Comparison of ENCODE assay signal across 15 cellular contexts in genomic region chr12:51021694-51022093, GRCh38. TPM values are rescaled to one million over a fixed set of nuclear protein-coding genes. Genes with fewer than 3 reads are reported as not detected.
DNase-seq lines count a peak whose midpoint lies in the region; ATAC-seq and TF ChIP-seq lines count a peak whose summit lies in the region.
"Had no signal": no experiment of that assay in that cellular context is flagged by ENCODE, and none has a peak within 500 bp of the region (broad histone marks: within the 10 kb centered on the region; RNA-seq: fewer than 3 reads in every experiment).

No MANE protein-coding gene starts in this region.

- no peaks in the 10 kb centered on the region for H3K9me3 Mint-ChIP-seq in activated CD4-positive, alpha-beta T cell treated with anti-CD3 and anti-CD28 coated beads, Interleukin-2, amount 10 ng/mL, durations not matched to agents 7 days and 5 days
- H3K9me3 Mint-ChIP-seq: activated B cell treated with CpG ODN at 0.5 μM for 24 hours had no signal

- peaks cover 5% of the 10 kb centered on the region for H3K36me3 Mint-ChIP-seq in activated CD4-positive, alpha-beta T cell treated with anti-CD3 and anti-CD28 coated beads, Interleukin-2, amount 10 ng/mL, durations not matched to agents 7 days and 5 days (ENCODE audit: low read depth)

- in situ Hi-C loops in gastrocnemius medialis (cut with MboI; ENCODE audit: low sequenced_read_pairs in 4 of 4) = loop anchor here in 1 of 4 donors (10.0 kb wide), 1 partner anchor 97 kb away; a partner anchor contains a TSS

- no peaks in the 10 kb centered on the region for H3K36me3 ChIP-seq in gastrocnemius medialis

- no peak for ATAC-seq in gastrocnemius medialis

- no peak for DNase-seq in activated CD4-positive, alpha-beta T cell treated with anti-CD3 and anti-CD28 coated beads, Interleukin-2, amount 10 ng/mL, durations not matched to agents 7 days and 5 days
- DNase-seq in activated CD4-positive, alpha-beta T cell treated with anti-CD3 and anti-CD28 coated beads, Interleukin-2, amount 50 U/mL, for 48 hours = no peak
- peak; percentile 80 for DNase-seq in OCI-M1 (lab: John Stamatoyannopoulos, UW)
- no peak for DNase-seq in caudate nucleus (lab: John Stamatoyannopoulos, UW)
- DNase-seq in gastrocnemius medialis = no peak
- DNase-seq in T-helper 9 cell = no peak
- DNase-seq in AML-193 (lab: John Stamatoyannopoulos, UW) = no peak
- no peak for DNase-seq in 8988T
- DNase-seq: activated B cell treated with CpG ODN at 0.5 μM for 24 hours, cortex of kidney, DMS 273 treated with DMSO at 0.1 percent for 48 hours, GOT3, NCI-H1105, NCI-H526, SHP77 treated with DMSO at 0.1 percent for 48 hours had no signal

- peak overlapping the region; percentile 50 for H3K4me3 Mint-ChIP-seq in activated CD4-positive, alpha-beta T cell treated with anti-CD3 and anti-CD28 coated beads, Interleukin-2, amount 10 ng/mL, durations not matched to agents 7 days and 5 days
- H3K4me3 Mint-ChIP-seq: activated B cell treated with CpG ODN at 0.5 μM for 24 hours had no signal

- H3K27me3 ChIP-seq in gastrocnemius medialis = no peaks in the 10 kb centered on the region

- TF ChIP-seq CTCF in gastrocnemius medialis (IDR thresholded peaks at IDR 0.05 in 4 of 5, conservative IDR thresholded peaks at IDR 0.05 in 1 of 5) = no peak

- intact Hi-C loops in gastrocnemius medialis (cut with DNase I; ENCODE audit: low total_unique reads) = no loop called here

- TF ChIP-seq POLR2A in gastrocnemius medialis (IDR thresholded peaks at IDR 0.05) = no peak

- H3K27ac ChIP-seq in caudate nucleus (ENCODE audit: low read depth, low read length) (peak overlapping the region; percentile 73), gastrocnemius medialis (peak overlapping the region; percentile 18 to 99 (median 73))

- H3K4me3 ChIP-seq in gastrocnemius medialis = no peak overlapping the region

- peaks cover 56% of the 10 kb centered on the region for H3K4me1 Mint-ChIP-seq in activated CD4-positive, alpha-beta T cell treated with anti-CD3 and anti-CD28 coated beads, Interleukin-2, amount 10 ng/mL, durations not matched to agents 7 days and 5 days

- CTCF ChIA-PET in activated CD4-positive, alpha-beta T cell treated with anti-CD3 and anti-CD28 coated beads, Interleukin-2, amount 10 ng/mL, durations not matched to agents 7 days and 5 days (lab: Charles Lee) = interaction anchor here (0.5 to 1.1 kb wide), 5 partner anchors 35 to 297 kb away, joined by 3 read pairs; no protein-coding TSS in a partner anchor

- POLR2A ChIA-PET in activated CD4-positive, alpha-beta T cell treated with anti-CD3 and anti-CD28 coated beads, Interleukin-2, amount 10 ng/mL, durations not matched to agents 7 days and 5 days (lab: Charles Lee) = interaction anchor here (0.6 kb wide), 1 partner anchor 62 kb away, joined by 4 read pairs; no protein-coding TSS in a partner anchor

- no peaks in the 10 kb centered on the region for H3K27me3 Mint-ChIP-seq in activated CD4-positive, alpha-beta T cell treated with anti-CD3 and anti-CD28 coated beads, Interleukin-2, amount 10 ng/mL, durations not matched to agents 7 days and 5 days
- H3K27me3 Mint-ChIP-seq: activated B cell treated with CpG ODN at 0.5 μM for 24 hours had no signal

- H3K4me1 ChIP-seq in gastrocnemius medialis = peaks cover 33 to 36% of the 10 kb centered on the region in 2 donors

- no peaks in the 10 kb centered on the region for H3K9me3 ChIP-seq in gastrocnemius medialis

- H3K27ac Mint-ChIP-seq in activated CD4-positive, alpha-beta T cell treated with anti-CD3 and anti-CD28 coated beads, Interleukin-2, amount 10 ng/mL, durations not matched to agents 7 days and 5 days = peak overlapping the region; percentile 71
- H3K27ac Mint-ChIP-seq: activated B cell treated with CpG ODN at 0.5 μM for 24 hours had no signal

RNA-seq across cellular contexts. Expression of gene SLC11A2, which starts 4.5 kb away (rescaled TPM):
- total RNA-seq in activated CD4-positive, alpha-beta T cell treated with anti-CD3 and anti-CD28 coated beads, Interleukin-2, amount 10 ng/mL, durations not matched to agents 7 days and 5 days = 10 to 100 TPM; 36.0 to 37.4 TPM
- 10 to 100 TPM; 24.0 to 65.4 (median 47.0) TPM for total RNA-seq in gastrocnemius medialis

RNA-seq across cellular contexts. Expression of gene LETMD1, which starts 26.4 kb away (rescaled TPM):
- total RNA-seq in activated CD4-positive, alpha-beta T cell treated with anti-CD3 and anti-CD28 coated beads, Interleukin-2, amount 10 ng/mL, durations not matched to agents 7 days and 5 days = 10 to 100 TPM; 66.3 to 68.6 TPM
- total RNA-seq in gastrocnemius medialis = 10 to 100 TPM; 22.5 to 42.4 (median 29.8) TPM
